ENCODE assay signal across 14 cellular contexts in the genomic region with DNA sequence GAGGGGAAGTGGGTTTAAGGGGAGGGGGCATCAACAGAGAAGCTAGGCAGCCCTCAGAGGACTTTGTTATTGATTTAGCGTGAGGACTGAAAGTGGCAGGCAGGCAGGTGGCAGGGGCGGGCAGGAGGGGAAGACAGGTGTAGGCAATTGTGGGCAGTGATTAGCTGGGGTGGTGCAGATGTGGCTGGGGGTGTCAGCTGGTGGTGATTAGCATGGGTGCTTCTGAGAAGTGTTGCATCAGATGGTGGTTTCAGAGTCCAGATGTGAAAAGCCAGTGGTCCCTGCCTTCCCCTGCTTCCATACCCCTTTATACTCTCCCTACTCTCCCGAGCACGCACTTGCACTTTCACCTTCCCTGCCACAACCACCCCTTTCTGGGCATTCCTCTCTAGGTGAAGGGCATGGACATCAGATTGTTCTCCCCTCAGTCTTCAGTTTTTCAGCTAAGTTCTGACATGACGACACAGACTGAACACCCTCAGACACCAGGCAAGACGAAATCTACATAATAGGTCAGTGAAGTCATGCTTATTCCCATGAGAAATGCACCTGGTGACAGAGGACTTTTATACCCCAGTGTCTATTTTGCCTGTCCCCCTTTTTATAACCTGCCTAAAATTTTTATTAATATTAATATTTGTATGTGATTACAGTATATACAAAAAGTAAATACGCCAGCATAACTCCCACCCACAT.
A peak's percentile ranks its signal among the peaks of the same experiment; 100 is the strongest.
DNase-seq lines count a peak whose midpoint lies in the region; ATAC-seq and TF ChIP-seq lines count a peak whose summit lies in the region.
"Had no signal": no experiment of that assay in that cellular context is flagged by ENCODE, and none has a peak within 500 bp of the region (broad histone marks: within the 10 kb centered on the region; RNA-seq: fewer than 3 reads in every experiment).

No MANE protein-coding gene starts in this region.

- H3K9me3 ChIP-seq in thoracic aorta: no peaks in the 10 kb centered on the region
- H3K9me3 ChIP-seq: right lobe of liver, uterus had no signal

- ATAC-seq in HG03521 (IDR thresholded peaks at IDR 0.05; ENCODE audit: unreplicated experiment) (peak; percentile 48), thoracic aorta (ENCODE audit: insufficient number of reproducible peaks, low FRiP score, low read depth) (peak; percentile 42), GM19035 (IDR thresholded peaks at IDR 0.05; ENCODE audit: unreplicated experiment) (no peak), GM21717 (IDR thresholded peaks at IDR 0.05; ENCODE audit: unreplicated experiment) (no peak)
- ATAC-seq: right lobe of liver had no signal

- TF ChIP-seq CTCF in thoracic aorta (IDR thresholded peaks at IDR 0.05): no peak

- no peaks in the 10 kb centered on the region for H3K27me3 ChIP-seq in thoracic aorta (replicated peaks; ENCODE audit: insufficient read depth)
- H3K27me3 ChIP-seq: right lobe of liver, uterus had no signal

- no peaks in the 10 kb centered on the region for H3K36me3 ChIP-seq in thoracic aorta
- H3K36me3 ChIP-seq: right lobe of liver, uterus, WERI-Rb-1 had no signal

- peak; percentile 36 for DNase-seq in NCI-H2029 (lab: John Stamatoyannopoulos, UW)
- DNase-seq in NCI-H2029 treated with DMSO at 0.1 percent for 48 hours (lab: John Stamatoyannopoulos, UW): no peak
- DNase-seq in NCI-H510A treated with DMSO at 0.1 percent for 48 hours (lab: John Stamatoyannopoulos, UW): peak; percentile 94
- no peak for DNase-seq in thoracic aorta (ENCODE audit: low spot score)
- no peak for DNase-seq in activated CD4-positive, alpha-beta T cell treated with anti-CD3 and anti-CD28 coated beads, Interleukin-2, amount 50 U/mL, for 48 hours
- DNase-seq: activated T-cell treated with anti-CD3 and anti-CD28 coated beads, Interleukin-2, amount 50 U/mL, for 48 hours; EL; KG1; right lobe of liver; uterus had no signal

- H3K4me1 ChIP-seq in thoracic aorta (ENCODE audit: control insufficient read depth in 1 of 2, low read depth in 2 of 2): no peaks in the 10 kb centered on the region
- H3K4me1 ChIP-seq: right lobe of liver, uterus had no signal

- H3K27ac ChIP-seq in thoracic aorta: no peak overlapping the region
- H3K27ac ChIP-seq: right lobe of liver, uterus, WERI-Rb-1 had no signal

- H3K4me3 ChIP-seq in thoracic aorta: no peak overlapping the region
- H3K4me3 ChIP-seq: right lobe of liver, uterus had no signal

Comparison
In these comparisons a context has a peak if more than half of its experiments do, and no peak if none do; other contexts are left out.
1. DNase-seq: peak in NCI-H2029 (single experiment) and NCI-H510A treated with DMSO at 0.1 percent for 48 hours (single experiment); none in NCI-H2029 treated with DMSO at 0.1 percent for 48 hours (single experiment), thoracic aorta (single experiment) and activated CD4-positive, alpha-beta T cell treated with anti-CD3 and anti-CD28 coated beads, Interleukin-2, amount 50 U/mL, for 48 hours (0 of 2).
2. ATAC-seq: peak in HG03521 (single experiment) and thoracic aorta (single experiment); none in GM19035 (single experiment) and GM21717 (single experiment).